In the genomic region with DNA sequence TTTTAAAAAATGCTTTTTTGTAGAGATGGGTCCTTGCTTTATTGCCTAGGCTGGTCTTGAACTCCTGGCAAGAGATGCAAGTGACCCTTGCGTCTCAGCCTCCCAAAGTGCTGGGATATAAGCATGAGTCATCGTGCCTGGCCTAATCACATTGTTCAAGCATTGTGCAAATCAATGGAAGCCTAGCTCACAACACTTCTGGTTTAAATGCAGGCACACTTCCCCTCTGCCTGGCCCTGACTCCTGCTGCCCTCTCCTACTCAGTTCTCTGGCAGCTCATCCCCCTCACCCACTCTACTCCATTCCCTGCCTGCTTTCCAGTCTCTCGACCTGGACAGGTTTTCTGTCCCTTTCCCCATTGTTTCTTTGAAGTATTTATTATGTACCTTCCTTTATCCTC, we compare ENCODE assay signal across 8 cellular contexts.
DNase-seq lines count a peak whose midpoint lies in the region; ATAC-seq and TF ChIP-seq lines count a peak whose summit lies in the region.
"Not testable (repeated sequence)": the region's sequence is repeated elsewhere in the genome, so short reads cannot be mapped to it uniquely, and the experiment has no call there.

No MANE protein-coding gene starts in this region.

- not testable (repeated sequence) for H3K9me3 Mint-ChIP-seq in GM23338, WTC11

- BruUV-seq in HCT116 (replicated peaks; lab: Mats Ljungman, UMichigan): not testable (repeated sequence)

- DNase-seq in GM23338 (ENCODE audit: low spot score); HCT116 (ENCODE audit: low read depth, low spot score); RWPE2 (ENCODE audit: low spot score); WTC11 (ENCODE audit: low spot score); left lobe of liver (ENCODE audit: low spot score); right lobe of liver; upper lobe of right lung: not testable (repeated sequence)
- DNase-seq in MG63: peak; percentile 13

- not testable (repeated sequence) for H2AFZ ChIP-seq in GM23338; HCT116 (ENCODE audit: low read depth, low read length, poor library complexity, severe bottlenecking)

- H3K79me2 ChIP-seq in GM23338 (replicated peaks; ENCODE audit: insufficient read depth); HCT116 (ENCODE audit: insufficient read depth, low read length): not testable (repeated sequence)

- not testable (repeated sequence) for H4K20me1 ChIP-seq in GM23338 (replicated peaks; ENCODE audit: insufficient read depth); HCT116 (ENCODE audit: insufficient read depth)

- intact Hi-C loops in HCT116 (cut with micrococcal nuclease); right lobe of liver (cut with DNase I); upper lobe of right lung (cut with DNase I): not testable (repeated sequence)

- H3K4me2 ChIP-seq in GM23338; HCT116 (ENCODE audit: low read length): not testable (repeated sequence)

- H3K27me3 ChIP-seq in GM23338 (ENCODE audit: insufficient read depth); HCT116 (ENCODE audit: insufficient read depth, low read length); MG63; RWPE2 (ENCODE audit: insufficient read depth, poor library complexity, severe bottlenecking); right lobe of liver; upper lobe of right lung: not testable (repeated sequence)

- H3K36me3 ChIP-seq in GM23338 (ENCODE audit: insufficient read depth); HCT116 (ENCODE audit: control insufficient read depth in 1 of 2, insufficient read depth in 2 of 2, low read length in 2 of 2); MG63; RWPE2 (ENCODE audit: low read depth); right lobe of liver; upper lobe of right lung: not testable (repeated sequence)

- ATAC-seq in GM23338 (peak; percentile 67), HCT116 (peak; percentile 47), RWPE2 (ENCODE audit: low read depth) (0 out of 3 replicates have a peak, but pooled peaks have one; percentile 36), WTC11 (peak; percentile 82), left lobe of liver (peak; percentile 16), right lobe of liver (peak; percentile 15 to 90 (median 32)), upper lobe of right lung (peak; percentile 73)

- CTCF ChIA-PET in HCT116 (lab: Charles Lee); WTC11 (lab: Charles Lee): not testable (repeated sequence)

- not testable (repeated sequence) for H3K27ac ChIP-seq in GM23338 (ENCODE audit: low read depth); HCT116 (ENCODE audit: low read depth, low read length); RWPE2 (ENCODE audit: poor library complexity, severe bottlenecking); right lobe of liver; upper lobe of right lung

- not testable (repeated sequence) for H3K27ac Mint-ChIP-seq in GM23338, WTC11

- H3K27me3 Mint-ChIP-seq in GM23338 (ENCODE audit: insufficient read depth, low read depth, poor library complexity); WTC11 (ENCODE audit: low read depth): not testable (repeated sequence)

- not testable (repeated sequence) for H3K4me3 Mint-ChIP-seq in GM23338, WTC11

- H3K9me2 ChIP-seq in GM23338 (ENCODE audit: insufficient read depth); HCT116 (ENCODE audit: insufficient read depth): not testable (repeated sequence)

- TF ChIP-seq POLR2A in HCT116 (IDR thresholded peaks at IDR 0.05; ENCODE audit: borderline replicate concordance, extremely low read depth, insufficient read depth, insufficient read length); right lobe of liver (IDR thresholded peaks at IDR 0.05): not testable (repeated sequence)

- H3K4me3 ChIP-seq in GM23338; HCT116 (replicated peaks in 1 of 2; ENCODE audit: low read depth in 1 of 2, low read length in 2 of 2); MG63; RWPE2 (ENCODE audit: severe bottlenecking); right lobe of liver; upper lobe of right lung: not testable (repeated sequence)

- H3K9me3 ChIP-seq in HCT116 (ENCODE audit: control insufficient read depth in 1 of 2, insufficient read depth in 1 of 2, low read depth in 1 of 2, low read length in 2 of 2); MG63; RWPE2 (ENCODE audit: severe bottlenecking); right lobe of liver; upper lobe of right lung: not testable (repeated sequence)

- H3K4me1 Mint-ChIP-seq in GM23338, WTC11: not testable (repeated sequence)

- H3K4me1 ChIP-seq in GM23338 (ENCODE audit: insufficient read depth); HCT116 (ENCODE audit: control insufficient read depth in 1 of 2, insufficient read depth in 2 of 2, low read length in 2 of 2); RWPE2 (ENCODE audit: insufficient read depth, poor library complexity, severe bottlenecking); right lobe of liver; upper lobe of right lung: not testable (repeated sequence)

- not testable (repeated sequence) for H3K9ac ChIP-seq in HCT116 (ENCODE audit: low read length)

- H3F3A ChIP-seq in GM23338 (replicated peaks; ENCODE audit: low read depth): not testable (repeated sequence)

- TF ChIP-seq RAD21 in HCT116 (IDR thresholded peaks at IDR 0.05; ENCODE audit: low read depth): not testable (repeated sequence)

- RAD21 ChIA-PET in HCT116 (lab: Charles Lee; ENCODE audit: low non-redundant PET in 1 of 2, low total read pairs in 2 of 2, uncharacterized antibody in 2 of 2, unreplicated experiment in 2 of 2): not testable (repeated sequence)

- POLR2A ChIA-PET in HCT116 (lab: Charles Lee); WTC11 (lab: Charles Lee): not testable (repeated sequence)

- WGBS in right lobe of liver (ENCODE audit: insufficient coverage, low coverage, low lambda C conversion rate, missing lambda C conversion rate): 67% methylated on average over 1 of the region's 3 CpGs

- TF ChIP-seq CTCF in GM23338 (conservative IDR thresholded peaks at IDR 0.05; ENCODE audit: low read depth in 2 of 2); HCT116 (IDR thresholded peaks at IDR 0.05 in 2 of 3, conservative IDR thresholded peaks at IDR 0.05 in 1 of 3; ENCODE audit: borderline replicate concordance in 1 of 3, insufficient read depth in 1 of 3, low read depth in 2 of 3, low read length in 2 of 3); RWPE2 (IDR thresholded peaks at IDR 0.05; ENCODE audit: poor library complexity, severe bottlenecking); WTC11 (IDR thresholded peaks at IDR 0.05); right lobe of liver (IDR thresholded peaks at IDR 0.05); upper lobe of right lung (IDR thresholded peaks at IDR 0.05): not testable (repeated sequence)

- not testable (repeated sequence) for H3K36me3 Mint-ChIP-seq in GM23338 (ENCODE audit: low read depth); WTC11

Comparison
In these comparisons a context has a peak if more than half of its experiments do, and no peak if none do; other contexts are left out.
1. ATAC-seq: peak in every context shown above with its lines; median percentile 82 in WTC11; 73 in upper lobe of right lung; 67 in GM23338; 47 in HCT116; 36 in RWPE2; 32 in right lobe of liver; 16 in left lobe of liver.